ENCODE assay signal across 1 cellular context in the genomic region with DNA sequence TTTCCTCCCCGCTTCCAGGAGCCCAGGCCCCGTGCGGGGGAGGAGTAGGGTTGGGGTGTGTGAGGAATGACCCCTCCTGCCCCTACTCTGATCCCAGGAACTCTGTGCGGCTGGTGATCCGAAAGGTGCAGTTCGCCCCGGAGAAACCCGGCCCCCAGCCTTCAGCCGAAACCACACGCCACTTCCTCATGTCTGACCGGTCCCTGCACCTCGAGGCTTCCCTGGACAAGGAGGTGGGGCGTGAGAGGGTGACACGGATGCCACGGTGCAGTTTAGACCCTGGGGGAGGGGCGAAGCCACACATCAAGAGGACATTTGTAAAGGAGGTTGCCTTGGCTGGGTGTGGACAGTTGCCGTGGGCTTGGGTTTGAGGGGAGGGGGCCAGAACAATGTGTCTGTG.
A peak's percentile ranks its signal among the peaks of the same experiment; 100 is the strongest.
TF ChIP-seq lines count a peak whose summit lies in the region.

No MANE protein-coding gene starts in this region.

TF ChIP-seq in HepG2, 621 proteins besides CTCF, POLR2A, EP300 and RAD21:
- TF ChIP-seq TMF1 (CRISPR knock-in tag; IDR thresholded peaks at IDR 0.05; ENCODE audit: low read depth), result no peak
- peak; percentile 31 for TF ChIP-seq RBM22 (optimal IDR thresholded peaks at IDR 0.05; ENCODE audit: low read length)
